Comparison of ENCODE assay signal across 8 cellular contexts in the genomic region with DNA sequence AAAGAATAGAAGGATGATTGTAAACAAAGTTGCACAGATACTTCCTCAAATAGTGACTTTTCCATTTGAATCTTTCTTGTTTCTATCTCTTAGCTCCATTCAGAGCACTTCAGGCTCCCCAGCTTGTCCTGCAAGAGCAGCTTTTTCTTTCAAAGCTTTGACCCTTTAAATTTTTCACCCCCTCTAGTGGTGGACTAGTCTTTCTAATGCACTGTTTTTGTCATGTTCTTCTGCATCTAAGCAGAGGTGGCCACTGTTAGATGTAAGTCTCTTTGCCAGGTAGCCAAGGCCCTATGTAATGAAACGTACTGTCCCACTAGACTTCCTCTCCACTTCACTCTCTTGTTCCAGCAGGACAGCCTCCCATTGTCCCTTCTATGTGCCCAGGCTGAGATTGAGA.
DNase-seq lines count a peak whose midpoint lies in the region; ATAC-seq and TF ChIP-seq lines count a peak whose summit lies in the region.

No MANE protein-coding gene starts in this region.

- H3K27me3 Mint-ChIP-seq in endothelial cell (ENCODE audit: unreplicated experiment): no peaks in the 10 kb centered on the region

- no peaks in the 10 kb centered on the region for H3K36me3 Mint-ChIP-seq in endothelial cell (ENCODE audit: low read depth, unreplicated experiment)

- H3K4me1 ChIP-seq in spleen: no peaks in the 10 kb centered on the region

- intact Hi-C loops in spleen (cut with DNase I; ENCODE audit: low total_unique reads): no loop called here

- H3K27me3 ChIP-seq in spleen (replicated peaks in 1 of 7): no peaks in the 10 kb centered on the region

- H3K36me3 ChIP-seq in spleen: no peaks in the 10 kb centered on the region

- no peak overlapping the region for H3K27ac ChIP-seq in spleen

- DNase-seq in SIG-M5 treated with dmso at 0.1 percent for 504 hours (lab: John Stamatoyannopoulos, UW; ENCODE audit: unreplicated experiment) (peak; percentile 5), SIG-M5 (lab: John Stamatoyannopoulos, UW) (no peak), NAMALWA (ENCODE audit: low spot score) (peak; percentile 41), endothelial cell (ENCODE audit: low spot score) (no peak), spleen (no peak)

- H3K4me3 ChIP-seq in spleen: no peak overlapping the region

- TF ChIP-seq CTCF in endothelial cell (IDR thresholded peaks at IDR 0.05; ENCODE audit: unreplicated experiment) (peak; percentile 33), spleen (IDR thresholded peaks at IDR 0.05 in 8 of 11, conservative IDR thresholded peaks at IDR 0.05 in 3 of 11) (peak in 7 of 11 experiments; percentile 10 to 46 (median 23))

- no peak for ATAC-seq in GM19467 (IDR thresholded peaks at IDR 0.05; ENCODE audit: unreplicated experiment)
- ATAC-seq in GM18868 (IDR thresholded peaks at IDR 0.05; ENCODE audit: unreplicated experiment): no peak
- no peak for ATAC-seq in GM19452 (IDR thresholded peaks at IDR 0.05; ENCODE audit: unreplicated experiment)

- WGBS in spleen, 5 donors: 28 to 43% (median 37%) methylated on average over 1 of the region's 1 CpG

- H3K4me3 Mint-ChIP-seq in endothelial cell (ENCODE audit: unreplicated experiment): no peak overlapping the region

- no peak overlapping the region for H3K27ac Mint-ChIP-seq in endothelial cell (ENCODE audit: unreplicated experiment)

- H3K4me1 Mint-ChIP-seq in endothelial cell (ENCODE audit: unreplicated experiment): no peaks in the 10 kb centered on the region

- H3K9me3 ChIP-seq in spleen: peaks cover 0 to 13% (median 9%) of the 10 kb centered on the region in 8 donors

- no peak for TF ChIP-seq POLR2A in spleen (IDR thresholded peaks at IDR 0.05)

- no peaks in the 10 kb centered on the region for H3K9me3 Mint-ChIP-seq in endothelial cell (ENCODE audit: unreplicated experiment)

Comparison
In these comparisons a context has a peak if more than half of its experiments do, and no peak if none do; other contexts are left out.
1. DNase-seq: peak in SIG-M5 treated with dmso at 0.1 percent for 504 hours (single experiment) and NAMALWA (single experiment); none in SIG-M5 (single experiment), endothelial cell (single experiment) and spleen (single experiment).